In the genomic region with DNA sequence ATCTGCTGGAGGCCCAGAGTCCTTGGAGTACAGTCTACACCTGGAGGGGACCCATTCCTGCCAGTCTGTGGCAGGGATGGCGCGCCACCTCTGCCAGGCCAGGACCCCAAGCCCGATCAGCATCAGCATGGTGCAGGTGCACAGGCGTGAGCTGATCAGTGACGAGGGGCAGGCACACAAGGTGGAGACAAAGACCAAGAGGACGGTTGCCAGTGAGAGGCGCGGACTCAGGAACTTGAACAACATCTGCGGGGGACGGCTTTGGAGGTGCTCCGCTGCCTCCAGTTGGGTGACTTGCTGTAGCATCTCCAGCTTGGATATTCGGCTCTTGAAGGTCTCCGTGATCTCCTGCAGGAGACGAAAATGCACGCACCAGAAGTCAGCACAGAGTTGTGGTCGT, we compare ENCODE assay signal across 6 cellular contexts. TPM values are rescaled to one million over a fixed set of nuclear protein-coding genes. Genes with fewer than 3 reads are reported as not detected.
"Had no signal": no experiment of that assay in that cellular context is flagged by ENCODE, and none has a peak within 500 bp of the region (broad histone marks: within the 10 kb centered on the region; RNA-seq: fewer than 3 reads in every experiment).

No MANE protein-coding gene starts in this region.

RNA-seq across cellular contexts. Expression of a gene that starts 14.1 kb away (rescaled TPM):
- total RNA-seq: GM23248, H1, H4, H7, H9, HFFc6 had no signal
- polyA plus RNA-seq: GM23248, H1 had no signal

RNA-seq across cellular contexts. Expression of a gene that starts 23.8 kb away (rescaled TPM):
- total RNA-seq: GM23248, H1, H4, H7, H9, HFFc6 had no signal
- polyA plus RNA-seq: GM23248, H1 had no signal

RNA-seq across cellular contexts. Expression of a gene that starts 51.2 kb away (rescaled TPM):
- total RNA-seq: GM23248, H1, H4, H7, H9, HFFc6 had no signal
- polyA plus RNA-seq: GM23248, H1 had no signal
